Comparison of ENCODE assay signal across 14 cellular contexts in genomic region chr5:14686517-14686916, GRCh38. TPM values are rescaled to one million over a fixed set of nuclear protein-coding genes. Genes with fewer than 3 reads are reported as not detected.
A peak's percentile ranks its signal among the peaks of the same experiment; 100 is the strongest.
DNase-seq lines count a peak whose midpoint lies in the region; ATAC-seq and TF ChIP-seq lines count a peak whose summit lies in the region.
"Had no signal": no experiment of that assay in that cellular context is flagged by ENCODE, and none has a peak within 500 bp of the region (broad histone marks: within the 10 kb centered on the region; RNA-seq: fewer than 3 reads in every experiment).

No MANE protein-coding gene starts in this region.

- peaks cover 5 to 8% of the 10 kb centered on the region in 2 experiments for H3K9me3 ChIP-seq in CD4-positive, CD25-positive, alpha-beta regulatory T cell (ENCODE audit: control insufficient read depth in 2 of 2, low read length in 2 of 2)
- H3K9me3 ChIP-seq in A673 (ENCODE audit: low read depth, low read length, poor library complexity, severe bottlenecking), result no peaks in the 10 kb centered on the region

- intact Hi-C loops in activated CD8-positive, alpha-beta T cell treated with anti-CD3 and anti-CD28 coated beads for 36 hours (cut with micrococcal nuclease), result no loop called here
- intact Hi-C loops in A673 (cut with micrococcal nuclease; ENCODE audit: unreplicated experiment), result loop anchor here (2.0 kb wide), 1 partner anchor 316 kb away; no protein-coding TSS in a partner anchor

- no peak overlapping the region for H3K27ac ChIP-seq in CD4-positive, CD25-positive, alpha-beta regulatory T cell (ENCODE audit: insufficient read depth, low read length, poor library complexity, severe bottlenecking)
- peak overlapping the region; percentile 11 to 35 for H3K27ac ChIP-seq in coronary artery
- H3K27ac ChIP-seq in A673 (ENCODE audit: low read depth, low read length, poor library complexity, severe bottlenecking), result no peak overlapping the region
- H3K27ac ChIP-seq: BLaER1 treated with 17β-estradiol and CSF1 and Interleukin-3, amounts not matched to agents 10 nM and 100 nM had no signal

- H3K9me3 Mint-ChIP-seq in activated CD8-positive, alpha-beta T cell treated with anti-CD3 and anti-CD28 coated beads for 36 hours, result peaks cover 3% of the 10 kb centered on the region
- H3K9me3 Mint-ChIP-seq in activated CD8-positive, alpha-beta T cell treated with anti-CD3 and anti-CD28 coated beads, Interleukin-2, amount 10 ng/mL, durations not matched to agents 7 days and 5 days (ENCODE audit: insufficient read depth), result peaks cover 10% of the 10 kb centered on the region
- peaks cover 0 to 7% (median 0%) of the 10 kb centered on the region in 7 donors for H3K9me3 Mint-ChIP-seq in CD4-positive, CD25-positive, alpha-beta regulatory T cell
- peaks cover 0 to 2% (median 0%) of the 10 kb centered on the region in 9 donors for H3K9me3 Mint-ChIP-seq in naive thymus-derived CD8-positive, alpha-beta T cell
- H3K9me3 Mint-ChIP-seq in activated T-helper 17 cell treated with anti-CD3 and anti-CD28 coated beads, Interleukin-2, amount 50 U/mL, for 72 hours, result peaks cover 4% of the 10 kb centered on the region

- TF ChIP-seq CTCF in activated CD8-positive, alpha-beta T cell treated with anti-CD3 and anti-CD28 coated beads for 36 hours (IDR thresholded peaks at IDR 0.05), result no peak
- no peak for TF ChIP-seq CTCF in coronary artery (IDR thresholded peaks at IDR 0.05)
- TF ChIP-seq CTCF in A673 (conservative IDR thresholded peaks at IDR 0.05; ENCODE audit: low read depth, low read length), result no peak

- POLR2A ChIA-PET in activated CD8-positive, alpha-beta T cell treated with anti-CD3 and anti-CD28 coated beads for 36 hours (lab: Charles Lee), result no interaction called here
- POLR2A ChIA-PET in activated CD8-positive, alpha-beta T cell treated with anti-CD3 and anti-CD28 coated beads, Interleukin-2, amount 10 ng/mL, durations not matched to agents 7 days and 5 days (lab: Charles Lee), result interaction anchor here (0.7 kb wide), 1 partner anchor 19 kb away, joined by 4 read pairs; no protein-coding TSS in a partner anchor
- POLR2A ChIA-PET in naive thymus-derived CD8-positive, alpha-beta T cell (lab: Charles Lee), result interaction anchor here (1.2 to 2.0 kb wide), 3 partner anchors 21 to 186 kb away, joined by 3 to 15 read pairs (median 5); no protein-coding TSS in a partner anchor
- POLR2A ChIA-PET in A673 (lab: Charles Lee; ENCODE audit: low non-redundant PET), result no interaction called here

- peak overlapping the region; percentile 42 for H3K27ac Mint-ChIP-seq in activated CD8-positive, alpha-beta T cell treated with anti-CD3 and anti-CD28 coated beads for 36 hours
- no peak overlapping the region for H3K27ac Mint-ChIP-seq in activated CD8-positive, alpha-beta T cell treated with anti-CD3 and anti-CD28 coated beads, Interleukin-2, amount 10 ng/mL, durations not matched to agents 7 days and 5 days
- H3K27ac Mint-ChIP-seq in CD4-positive, CD25-positive, alpha-beta regulatory T cell, result peak overlapping the region; percentile 26 to 86 (median 71)
- peak overlapping the region in 7 of 10 donors; percentile 8 to 73 (median 25) for H3K27ac Mint-ChIP-seq in naive thymus-derived CD8-positive, alpha-beta T cell
- H3K27ac Mint-ChIP-seq in activated T-helper 17 cell treated with anti-CD3 and anti-CD28 coated beads, Interleukin-2, amount 50 U/mL, for 72 hours, result no peak overlapping the region

- H3K4me1 Mint-ChIP-seq in activated CD8-positive, alpha-beta T cell treated with anti-CD3 and anti-CD28 coated beads for 36 hours (ENCODE audit: low read depth), result peaks cover 18% of the 10 kb centered on the region
- H3K4me1 Mint-ChIP-seq in activated CD8-positive, alpha-beta T cell treated with anti-CD3 and anti-CD28 coated beads, Interleukin-2, amount 10 ng/mL, durations not matched to agents 7 days and 5 days (ENCODE audit: low read depth), result peaks cover 24% of the 10 kb centered on the region
- peaks cover 17 to 35% (median 20%) of the 10 kb centered on the region in 4 donors for H3K4me1 Mint-ChIP-seq in CD4-positive, CD25-positive, alpha-beta regulatory T cell
- H3K4me1 Mint-ChIP-seq in naive thymus-derived CD8-positive, alpha-beta T cell, result peaks cover 7 to 12% (median 9%) of the 10 kb centered on the region in 4 donors
- H3K4me1 Mint-ChIP-seq in activated T-helper 17 cell treated with anti-CD3 and anti-CD28 coated beads, Interleukin-2, amount 50 U/mL, for 72 hours, result peaks cover 10% of the 10 kb centered on the region

- no TSS peak for BruUV-seq in A673 (replicated peaks; lab: Mats Ljungman, UMichigan)

- no peak overlapping the region for H3K4me3 Mint-ChIP-seq in activated CD8-positive, alpha-beta T cell treated with anti-CD3 and anti-CD28 coated beads for 36 hours
- no peak overlapping the region for H3K4me3 Mint-ChIP-seq in activated CD8-positive, alpha-beta T cell treated with anti-CD3 and anti-CD28 coated beads, Interleukin-2, amount 10 ng/mL, durations not matched to agents 7 days and 5 days
- peak overlapping the region in 2 of 4 donors; percentile 12 to 41 for H3K4me3 Mint-ChIP-seq in CD4-positive, CD25-positive, alpha-beta regulatory T cell
- H3K4me3 Mint-ChIP-seq in naive thymus-derived CD8-positive, alpha-beta T cell, result no peak overlapping the region
- no peak overlapping the region for H3K4me3 Mint-ChIP-seq in activated T-helper 17 cell treated with anti-CD3 and anti-CD28 coated beads, Interleukin-2, amount 50 U/mL, for 72 hours
- H3K4me3 Mint-ChIP-seq: HFFc6 had no signal

- H3K36me3 Mint-ChIP-seq in activated CD8-positive, alpha-beta T cell treated with anti-CD3 and anti-CD28 coated beads for 36 hours (ENCODE audit: low read depth), result peaks cover 77% of the 10 kb centered on the region
- H3K36me3 Mint-ChIP-seq in activated CD8-positive, alpha-beta T cell treated with anti-CD3 and anti-CD28 coated beads, Interleukin-2, amount 10 ng/mL, durations not matched to agents 7 days and 5 days (ENCODE audit: low read depth), result peaks cover 77% of the 10 kb centered on the region
- H3K36me3 Mint-ChIP-seq in CD4-positive, CD25-positive, alpha-beta regulatory T cell, result peaks cover 57% of the 10 kb centered on the region
- H3K36me3 Mint-ChIP-seq in naive thymus-derived CD8-positive, alpha-beta T cell, result peaks cover 18 to 91% (median 31%) of the 10 kb centered on the region in 3 donors
- H3K36me3 Mint-ChIP-seq in activated T-helper 17 cell treated with anti-CD3 and anti-CD28 coated beads, Interleukin-2, amount 50 U/mL, for 72 hours (ENCODE audit: low read depth), result peaks cover 100% of the 10 kb centered on the region

- peaks cover 12% of the 10 kb centered on the region for H3K4me1 ChIP-seq in CD4-positive, CD25-positive, alpha-beta regulatory T cell (ENCODE audit: control insufficient read depth, insufficient read depth, low read length, poor library complexity, severe bottlenecking)
- no peaks in the 10 kb centered on the region for H3K4me1 ChIP-seq in A673 (ENCODE audit: insufficient read depth, low read length, poor library complexity, severe bottlenecking)

- H3K27me3 ChIP-seq in CD4-positive, CD25-positive, alpha-beta regulatory T cell (ENCODE audit: control insufficient read depth, insufficient read depth, low read length), result no peaks in the 10 kb centered on the region
- no peaks in the 10 kb centered on the region for H3K27me3 ChIP-seq in A673 (replicated peaks; ENCODE audit: insufficient read depth, low read depth, low read length, poor library complexity)
- H3K27me3 ChIP-seq: BLaER1 treated with 17β-estradiol and CSF1 and Interleukin-3, amounts not matched to agents 10 nM and 100 nM had no signal

- no peaks in the 10 kb centered on the region for H3K27me3 Mint-ChIP-seq in activated CD8-positive, alpha-beta T cell treated with anti-CD3 and anti-CD28 coated beads for 36 hours
- H3K27me3 Mint-ChIP-seq in activated CD8-positive, alpha-beta T cell treated with anti-CD3 and anti-CD28 coated beads, Interleukin-2, amount 10 ng/mL, durations not matched to agents 7 days and 5 days (ENCODE audit: low read depth), result no peaks in the 10 kb centered on the region
- H3K27me3 Mint-ChIP-seq in CD4-positive, CD25-positive, alpha-beta regulatory T cell, result no peaks in the 10 kb centered on the region
- no peaks in the 10 kb centered on the region for H3K27me3 Mint-ChIP-seq in naive thymus-derived CD8-positive, alpha-beta T cell
- H3K27me3 Mint-ChIP-seq in activated T-helper 17 cell treated with anti-CD3 and anti-CD28 coated beads, Interleukin-2, amount 50 U/mL, for 72 hours, result no peaks in the 10 kb centered on the region

- no peak for ATAC-seq in activated CD8-positive, alpha-beta T cell treated with anti-CD3 and anti-CD28 coated beads for 36 hours
- no peak for ATAC-seq in activated CD8-positive, alpha-beta T cell treated with anti-CD3 and anti-CD28 coated beads, Interleukin-2, amount 10 ng/mL, durations not matched to agents 7 days and 5 days
- no peak for ATAC-seq in CD4-positive, CD25-positive, alpha-beta regulatory T cell (ENCODE audit: low read depth in 2 of 2)
- ATAC-seq in naive thymus-derived CD8-positive, alpha-beta T cell, result no peak
- no peak for ATAC-seq in activated T-helper 17 cell treated with anti-CD3 and anti-CD28 coated beads, Interleukin-2, amount 50 U/mL, for 72 hours (replicated peaks)
- ATAC-seq: PC-3 had no signal

- H3K4me3 ChIP-seq in CD4-positive, CD25-positive, alpha-beta regulatory T cell (ENCODE audit: low read depth, low read length), result no peak overlapping the region
- H3K4me3 ChIP-seq in coronary artery, result no peak overlapping the region
- H3K4me3 ChIP-seq in A673 (ENCODE audit: low read depth, low read length, poor library complexity, severe bottlenecking), result no peak overlapping the region
- H3K4me3 ChIP-seq: BLaER1 treated with 17β-estradiol and CSF1 and Interleukin-3, amounts not matched to agents 10 nM and 100 nM had no signal

- DNase-seq in activated CD8-positive, alpha-beta T cell treated with anti-CD3 and anti-CD28 coated beads for 36 hours, result no peak
- DNase-seq in activated CD8-positive, alpha-beta T cell treated with anti-CD3 and anti-CD28 coated beads, Interleukin-2, amount 10 ng/mL, durations not matched to agents 7 days and 5 days, result no peak
- DNase-seq in CD4-positive, CD25-positive, alpha-beta regulatory T cell, result no peak
- DNase-seq in coronary artery (ENCODE audit: low spot score) (no peak), A673 (ENCODE audit: low spot score) (no peak), NCI-H1048 (lab: John Stamatoyannopoulos, UW) (no peak)
- no peak for DNase-seq in naive thymus-derived CD8-positive, alpha-beta T cell
- DNase-seq: 8988T, NCI-H446, NCI-H748 treated with DMSO at 0.1 percent for 48 hours, PC-3 had no signal

- peaks cover 89% of the 10 kb centered on the region for H3K36me3 ChIP-seq in CD4-positive, CD25-positive, alpha-beta regulatory T cell (ENCODE audit: control insufficient read depth, insufficient read depth, low read length)
- H3K36me3 ChIP-seq in A673 (ENCODE audit: insufficient read depth, low read length, poor library complexity, severe bottlenecking), result peaks cover 17% of the 10 kb centered on the region

- CTCF ChIA-PET in activated CD8-positive, alpha-beta T cell treated with anti-CD3 and anti-CD28 coated beads for 36 hours (lab: Charles Lee), result interaction anchor here (0.7 to 4.2 kb wide), 8 partner anchors 11 to 335 kb away, joined by 4 to 32 read pairs (median 9); no protein-coding TSS in a partner anchor
- CTCF ChIA-PET in activated CD8-positive, alpha-beta T cell treated with anti-CD3 and anti-CD28 coated beads, Interleukin-2, amount 10 ng/mL, durations not matched to agents 7 days and 5 days (lab: Charles Lee), result interaction anchor here (0.7 to 4.3 kb wide), 11 partner anchors 8 to 316 kb away, joined by 3 to 43 read pairs (median 10); no protein-coding TSS in a partner anchor
- CTCF ChIA-PET in A673 (lab: Charles Lee), result no interaction called here

RNA-seq across cellular contexts. Expression of gene OTULIN, which starts 22.0 kb away (rescaled TPM):
- total RNA-seq in activated CD8-positive, alpha-beta T cell treated with anti-CD3 and anti-CD28 coated beads for 36 hours, result 10 to 100 TPM; 59.6 to 60.5 TPM
- total RNA-seq in activated CD8-positive, alpha-beta T cell treated with anti-CD3 and anti-CD28 coated beads, Interleukin-2, amount 10 ng/mL, durations not matched to agents 7 days and 5 days, result 10 to 100 TPM; 71.2 to 80.7 TPM
- total RNA-seq in CD4-positive, CD25-positive, alpha-beta regulatory T cell, result 109 TPM
- polyA plus RNA-seq in CD4-positive, CD25-positive, alpha-beta regulatory T cell, result 10 to 100 TPM; 22.8 to 37.5 (median 26.8) TPM
- 10 to 100 TPM; 68.1 to 77.0 TPM for total RNA-seq in naive thymus-derived CD8-positive, alpha-beta T cell
- 10 to 100 TPM; 15.7 to 22.7 (median 17.2) TPM for polyA plus RNA-seq in naive thymus-derived CD8-positive, alpha-beta T cell
- 20.0 and 23.5 TPM in 2 replicates for total RNA-seq in A673 (2021)
- total RNA-seq in activated T-helper 17 cell treated with anti-CD3 and anti-CD28 coated beads, Interleukin-2, amount 50 U/mL, for 72 hours, result 10 to 100 TPM; 67.2 to 73.9 TPM

Comparison
In these comparisons a context has a peak if more than half of its experiments do, and no peak if none do; other contexts are left out.
1. H3K27ac Mint-ChIP-seq: peak in activated CD8-positive, alpha-beta T cell treated with anti-CD3 and anti-CD28 coated beads for 36 hours (single experiment), CD4-positive, CD25-positive, alpha-beta regulatory T cell (3 of 3) and naive thymus-derived CD8-positive, alpha-beta T cell (7 of 10); none in activated CD8-positive, alpha-beta T cell treated with anti-CD3 and anti-CD28 coated beads, Interleukin-2, amount 10 ng/mL, durations not matched to agents 7 days and 5 days (single experiment) and activated T-helper 17 cell treated with anti-CD3 and anti-CD28 coated beads, Interleukin-2, amount 50 U/mL, for 72 hours (single experiment).
2. POLR2A ChIA-PET loops: an anchor here in activated CD8-positive, alpha-beta T cell treated with anti-CD3 and anti-CD28 coated beads, Interleukin-2, amount 10 ng/mL, durations not matched to agents 7 days and 5 days (0.7 kb wide) and naive thymus-derived CD8-positive, alpha-beta T cell (1.2 to 2.0 kb wide); none called in activated CD8-positive, alpha-beta T cell treated with anti-CD3 and anti-CD28 coated beads for 36 hours and A673.
3. H3K27ac ChIP-seq: peak in coronary artery (2 of 2); none in CD4-positive, CD25-positive, alpha-beta regulatory T cell (single experiment) and A673 (single experiment).